In the genomic region with DNA sequence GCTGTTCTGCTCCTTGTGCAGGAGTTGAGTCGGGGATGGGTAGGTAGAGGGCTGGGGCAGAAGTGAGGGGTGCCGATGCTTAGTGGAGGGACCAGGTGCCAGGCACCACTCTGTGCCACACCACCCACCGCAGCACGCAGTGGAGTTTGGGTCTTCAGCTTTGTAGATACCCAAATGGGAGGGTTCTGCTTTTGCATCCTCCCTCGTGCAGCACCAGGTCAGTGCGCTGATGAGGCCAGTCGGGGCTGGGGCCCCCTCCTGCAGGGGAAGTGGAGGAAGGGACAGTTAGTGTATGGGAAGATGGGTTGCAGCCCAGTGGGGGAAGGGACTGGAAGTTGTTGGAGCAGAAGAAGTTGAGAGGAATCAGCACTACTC, we compare ENCODE assay signal across 19 cellular contexts.
"Had no signal": no experiment of that assay in that cellular context is flagged by ENCODE, and none has a peak within 500 bp of the region (broad histone marks: within the 10 kb centered on the region; RNA-seq: fewer than 3 reads in every experiment).

No MANE protein-coding gene starts in this region.

- H3K9me3 ChIP-seq: mucosa of descending colon, testis, upper lobe of left lung had no signal

- DNase-seq: activated CD4-positive, alpha-beta memory T cell treated with anti-CD3 and anti-CD28 coated beads, Interleukin-2, amount 10 ng/mL, durations not matched to agents 7 days and 5 days; activated CD4-positive, alpha-beta T cell treated with anti-CD3 and anti-CD28 coated beads, Interleukin-2, amount 10 ng/mL, durations not matched to agents 24 days and 14 days; activated CD8-positive, alpha-beta memory T cell treated with anti-CD3 and anti-CD28 coated beads, Interleukin-2, amount 10 ng/mL, durations not matched to agents 7 days and 5 days; activated gamma-delta T cell; dermis blood vessel endothelial cell; effector CD8-positive, alpha-beta T cell; erythroblast; immature natural killer cell; kidney glomerular epithelial cell; nephron progenitor cell; occipital lobe; stimulated activated CD4-positive, alpha-beta T cell treated with anti-CD3 and anti-CD28 coated beads, Interleukin-4, amount 100 ng/mL, for 1 hour; stimulated activated naive CD4-positive, alpha-beta T cell had no signal

- H3K27me3 ChIP-seq: hepatocyte, testis, upper lobe of left lung had no signal

- H2AFZ ChIP-seq: hepatocyte had no signal

- H3K4me2 ChIP-seq: hepatocyte had no signal

- ATAC-seq: activated CD4-positive, CD25-positive, alpha-beta regulatory T cell treated with anti-CD3 and anti-CD28 coated beads, Interleukin-2, amount 50 U/mL, for 24 hours; activated CD8-positive, alpha-beta memory T cell treated with anti-CD3 and anti-CD28 coated beads, Interleukin-2, amount 10 ng/mL, durations not matched to agents 7 days and 5 days; activated naive CD4-positive, alpha-beta T cell treated with anti-CD3 and anti-CD28 coated beads, Interleukin-2, amount 50 U/mL, for 72 hours; mucosa of descending colon had no signal

- H3K4me3 ChIP-seq: hepatocyte, mucosa of descending colon, testis, upper lobe of left lung had no signal

- H3K36me3 ChIP-seq: upper lobe of left lung had no signal

- H3K27ac ChIP-seq: testis had no signal
